In the genomic region with DNA sequence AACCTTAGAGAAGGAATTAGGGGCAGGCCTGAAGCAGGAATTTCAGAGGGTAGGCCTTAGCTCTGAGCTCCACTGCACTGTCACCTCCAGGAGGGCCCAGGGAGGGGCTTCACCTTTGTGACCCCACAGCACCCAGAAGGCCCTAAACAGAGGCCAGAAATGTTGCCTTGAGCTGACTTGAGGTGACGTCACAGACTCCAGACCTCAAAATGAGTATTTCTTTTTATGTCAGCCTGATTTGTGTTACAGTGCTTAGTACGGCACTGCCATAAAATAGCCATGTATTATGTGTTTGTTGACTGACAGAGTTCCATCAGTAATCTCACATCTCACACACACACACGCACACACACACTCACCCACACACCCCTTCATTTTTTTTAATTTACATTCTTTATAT, we compare ENCODE assay signal across 9 cellular contexts.
"Had no signal": no experiment of that assay in that cellular context is flagged by ENCODE, and none has a peak within 500 bp of the region (broad histone marks: within the 10 kb centered on the region; RNA-seq: fewer than 3 reads in every experiment).

No MANE protein-coding gene starts in this region.

- H3K4me3 ChIP-seq: GM23248, HAP-1 had no signal

- ATAC-seq: HCT116 had no signal

- H2AFZ ChIP-seq: GM23248 had no signal

- H3K9ac ChIP-seq: GM23248 had no signal

- H3K9me3 ChIP-seq: HAP-1 had no signal

- H3K27ac ChIP-seq: GM23248, HL-60 had no signal

- H3K36me3 ChIP-seq: HAP-1 had no signal

- DNase-seq: GM23248, GOT3, H7, HFFc6, IMR-90, KBM-7 had no signal

- H3K4me1 ChIP-seq: HAP-1 had no signal
